Comparison of ENCODE assay signal across 9 cellular contexts in genomic region chr3:133821767-133822638, GRCh38. TPM values are rescaled to one million over a fixed set of nuclear protein-coding genes. Genes with fewer than 3 reads are reported as not detected.
DNase-seq lines count a peak whose midpoint lies in the region; ATAC-seq and TF ChIP-seq lines count a peak whose summit lies in the region.
"Had no signal": no experiment of that assay in that cellular context is flagged by ENCODE, and none has a peak within 500 bp of the region (broad histone marks: within the 10 kb centered on the region; RNA-seq: fewer than 3 reads in every experiment).

No MANE protein-coding gene starts in this region.

- no peak overlapping the region for H3K4me3 ChIP-seq in left ventricle myocardium inferior
- H3K4me3 ChIP-seq in tibial artery: no peak overlapping the region

- H3K27ac ChIP-seq in left ventricle myocardium inferior (replicated peaks): peak overlapping the region; percentile 50
- no peak overlapping the region for H3K27ac ChIP-seq in tibial artery

- H3K27me3 ChIP-seq in left ventricle myocardium inferior (ENCODE audit: low read depth) (no peaks in the 10 kb centered on the region), tibial artery (no peaks in the 10 kb centered on the region)

- ATAC-seq in HG02763 (IDR thresholded peaks at IDR 0.05; ENCODE audit: unreplicated experiment): no peak
- no peak for ATAC-seq in HG03457 (IDR thresholded peaks at IDR 0.05; ENCODE audit: unreplicated experiment)
- no peak for ATAC-seq in stimulated activated naive CD8-positive, alpha-beta T cell treated with anti-CD3 and anti-CD28 coated beads, Interleukin-15, Interleukin-2, amounts not matched to agents 100 U/mL and 50 U/mL, for 24 hours

- H3K36me3 ChIP-seq in left ventricle myocardium inferior (peaks cover 49% of the 10 kb centered on the region), tibial artery (peaks cover 36 to 73% (median 54%) of the 10 kb centered on the region in 3 donors)

- DNase-seq in NCI-H1694 (lab: John Stamatoyannopoulos, UW): peak; percentile 36
- no peak for DNase-seq in NCI-H1694 treated with DMSO at 0.1 percent for 48 hours (lab: John Stamatoyannopoulos, UW)
- DNase-seq in SK-N-DZ (ENCODE audit: low spot score): peak; percentile 16
- DNase-seq in left ventricle myocardium inferior: peak; percentile 78
- peak; percentile 54 to 71 for DNase-seq in tibial artery
- no peak for DNase-seq in stimulated activated naive CD8-positive, alpha-beta T cell treated with anti-CD3 and anti-CD28 coated beads, Interleukin-15, Interleukin-2, amounts not matched to agents 100 U/mL and 50 U/mL, for 24 hours
- DNase-seq: AML-193 had no signal

- intact Hi-C loops in left ventricle myocardium inferior (cut with micrococcal nuclease) (no loop called here), tibial artery (cut with DNase I; ENCODE audit: low total_unique reads) (loop anchor here (5.0 kb wide), 1 partner anchor 105 kb away; no protein-coding TSS in a partner anchor)

- TF ChIP-seq CTCF in left ventricle myocardium inferior (IDR thresholded peaks at IDR 0.05; ENCODE audit: borderline replicate concordance) (peak; percentile 55), tibial artery (IDR thresholded peaks at IDR 0.05) (no peak)

- H3K4me1 ChIP-seq in left ventricle myocardium inferior (peaks cover 25% of the 10 kb centered on the region), tibial artery (peaks cover 0 to 6% (median 3%) of the 10 kb centered on the region in 4 donors)

- no peaks in the 10 kb centered on the region for H3K9me3 ChIP-seq in left ventricle myocardium inferior (replicated peaks)
- H3K9me3 ChIP-seq in tibial artery: no peaks in the 10 kb centered on the region

RNA-seq across cellular contexts. Expression of gene SRPRB, which starts 16.4 kb away (rescaled TPM):
- 49.7 and 50.4 TPM in 2 replicates for polyA plus RNA-seq in SK-N-DZ (2014; cell fraction: cytosol; rRNA removed)
- 12.6 and 18.1 TPM in 2 replicates for polyA plus RNA-seq in SK-N-DZ (2014; cell fraction: nucleus; rRNA removed)
- 26.0 TPM for total RNA-seq in left ventricle myocardium inferior

Comparison
In these comparisons a context has a peak if more than half of its experiments do, and no peak if none do; other contexts are left out.
1. DNase-seq: peak in NCI-H1694 (single experiment), SK-N-DZ (single experiment), left ventricle myocardium inferior (single experiment) and tibial artery (2 of 2); none in NCI-H1694 treated with DMSO at 0.1 percent for 48 hours (single experiment) and stimulated activated naive CD8-positive, alpha-beta T cell treated with anti-CD3 and anti-CD28 coated beads, Interleukin-15, Interleukin-2, amounts not matched to agents 100 U/mL and 50 U/mL, for 24 hours (single experiment).